13 cellular contexts compared by ENCODE assay signal in the genomic region with DNA sequence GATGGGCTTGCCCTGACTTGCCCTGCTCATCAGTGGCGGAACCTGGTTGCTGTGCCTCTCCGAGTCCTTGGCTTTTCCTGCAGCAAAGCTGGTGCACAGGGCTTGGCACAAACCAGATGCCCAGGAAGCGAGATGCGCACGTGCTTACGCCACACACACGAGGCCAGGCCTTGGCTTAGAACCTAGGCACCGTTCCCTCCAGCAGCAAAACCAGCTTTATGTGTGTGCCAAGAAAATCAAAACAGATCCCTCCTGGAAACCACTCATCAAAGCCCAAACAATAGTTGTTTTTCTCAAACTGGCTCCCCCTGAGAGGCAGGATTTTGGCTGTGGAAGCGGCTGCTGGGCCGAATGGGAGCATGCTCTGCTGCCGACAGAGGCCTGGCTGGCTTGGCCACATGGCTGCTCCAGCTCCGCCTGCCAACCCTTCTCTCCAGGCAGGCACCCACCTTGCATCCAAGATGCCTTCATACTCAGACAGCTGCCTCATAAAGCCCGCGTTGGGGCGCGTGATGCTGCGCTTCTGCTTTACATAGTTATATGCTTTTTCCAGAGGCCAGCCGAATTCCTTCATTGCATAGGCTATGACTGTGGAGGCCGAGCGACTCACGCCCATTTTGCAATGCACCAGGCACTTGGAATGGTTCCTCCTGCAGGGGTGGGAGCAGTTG. TPM values are rescaled to one million over a fixed set of nuclear protein-coding genes. Genes with fewer than 3 reads are reported as not detected.
DNase-seq lines count a peak whose midpoint lies in the region; ATAC-seq, FAIRE-seq and TF ChIP-seq lines count a peak whose summit lies in the region.
"Had no signal": no experiment of that assay in that cellular context is flagged by ENCODE, and none has a peak within 500 bp of the region (broad histone marks: within the 10 kb centered on the region; RNA-seq: fewer than 3 reads in every experiment).

No MANE protein-coding gene starts in this region.

- no peak overlapping the region for H2BK5ac ChIP-seq in trophoblast cell (ENCODE audit: low read depth, low read length, poor library complexity)

- H2AFZ ChIP-seq in astrocyte (ENCODE audit: low read depth, low read length), result no peak overlapping the region
- H2AFZ ChIP-seq in trophoblast cell (ENCODE audit: insufficient read depth, low read length, poor library complexity), result no peak overlapping the region

- H3K23ac ChIP-seq in trophoblast cell (ENCODE audit: low read length), result no peak overlapping the region

- H4K12ac ChIP-seq in trophoblast cell (ENCODE audit: low read depth, low read length), result no peak overlapping the region

- no peak overlapping the region for H2BK12ac ChIP-seq in trophoblast cell (ENCODE audit: low read length)

- H3K27ac Mint-ChIP-seq in astrocyte (ENCODE audit: unreplicated experiment), result no peak overlapping the region
- no peak overlapping the region for H3K27ac Mint-ChIP-seq in CD8-positive, alpha-beta T cell
- H3K27ac Mint-ChIP-seq: activated B cell treated with CpG ODN at 0.5 μM for 24 hours; activated naive CD8-positive, alpha-beta T cell had no signal

- no peaks in the 10 kb centered on the region for H3K27me3 Mint-ChIP-seq in astrocyte (ENCODE audit: low read depth, unreplicated experiment)
- no peaks in the 10 kb centered on the region for H3K27me3 Mint-ChIP-seq in CD8-positive, alpha-beta T cell (ENCODE audit: low read depth)
- H3K27me3 Mint-ChIP-seq: activated B cell treated with CpG ODN at 0.5 μM for 24 hours; activated naive CD8-positive, alpha-beta T cell; naive B cell had no signal

- intact Hi-C loops in CD8-positive, alpha-beta T cell (cut with DNase I, micrococcal nuclease), result no loop called here

- peaks cover 11% of the 10 kb centered on the region for H3K79me1 ChIP-seq in trophoblast cell (ENCODE audit: low read length)

- no peak for FAIRE-seq in astrocyte (lab: Jason Lieb, UNC)
- FAIRE-seq: urothelium cell line had no signal

- H4K8ac ChIP-seq in trophoblast cell (ENCODE audit: low read depth, low read length), result no peak overlapping the region

- H3K4me1 Mint-ChIP-seq in astrocyte (ENCODE audit: low read depth, unreplicated experiment), result peaks cover 48% of the 10 kb centered on the region
- H3K4me1 Mint-ChIP-seq in CD8-positive, alpha-beta T cell (ENCODE audit: low read depth), result peaks cover 4% of the 10 kb centered on the region

- peaks cover 42% of the 10 kb centered on the region for H3K79me2 ChIP-seq in astrocyte (ENCODE audit: insufficient read depth, low read length)
- H3K79me2 ChIP-seq in trophoblast cell (ENCODE audit: control insufficient read depth, insufficient read depth, low read length, poor library complexity), result peaks cover 3% of the 10 kb centered on the region

- no peak overlapping the region for H3K27ac ChIP-seq in astrocyte (ENCODE audit: low read depth, low read length)
- no peak overlapping the region for H3K27ac ChIP-seq in trophoblast cell (ENCODE audit: low read depth, low read length)
- no peak overlapping the region for H3K27ac ChIP-seq in CD8-positive, alpha-beta T cell (ENCODE audit: low read depth, low read length)

- POLR2A ChIA-PET in CD8-positive, alpha-beta T cell (lab: Charles Lee), result interaction anchor here (0.7 kb wide), 1 partner anchor 12 kb away, joined by 3 read pairs; no protein-coding TSS in a partner anchor

- no peak for ATAC-seq in CD8-positive, alpha-beta T cell

- H2BK120ac ChIP-seq in trophoblast cell (ENCODE audit: insufficient read depth, low read length, poor library complexity), result no peak overlapping the region

- H3K4me3 ChIP-seq in astrocyte (ENCODE audit: insufficient read depth, low read depth, low read length) (no peak overlapping the region), fibroblast of villous mesenchyme (ENCODE audit: low read depth, low read length) (no peak overlapping the region), trophoblast cell (ENCODE audit: low read depth, low read length) (no peak overlapping the region)
- no peak overlapping the region for H3K4me3 ChIP-seq in CD8-positive, alpha-beta T cell (ENCODE audit: low read depth, low read length)

- no peak overlapping the region for H3K14ac ChIP-seq in trophoblast cell (ENCODE audit: low read length)

- H3K9me3 ChIP-seq in astrocyte (ENCODE audit: insufficient read depth, low read depth, low read length) (no peaks in the 10 kb centered on the region), trophoblast cell (ENCODE audit: insufficient read depth, low read depth, low read length) (peaks cover 3% of the 10 kb centered on the region)
- H3K9me3 ChIP-seq in CD8-positive, alpha-beta T cell (ENCODE audit: low read length), result no peaks in the 10 kb centered on the region

- H3K9ac ChIP-seq in astrocyte (ENCODE audit: low read length) (peak overlapping the region; percentile 41), trophoblast cell (ENCODE audit: low read length) (no peak overlapping the region)

- peaks cover 16% of the 10 kb centered on the region for H4K20me1 ChIP-seq in astrocyte (ENCODE audit: insufficient read depth, low read length)

- H3K36me3 Mint-ChIP-seq in astrocyte (ENCODE audit: low read depth, unreplicated experiment), result peaks cover 25% of the 10 kb centered on the region
- H3K36me3 Mint-ChIP-seq in CD8-positive, alpha-beta T cell, result peaks cover 56% of the 10 kb centered on the region

- H4K91ac ChIP-seq in trophoblast cell (ENCODE audit: low read depth, low read length), result no peak overlapping the region

- no peak overlapping the region for H3K4me2 ChIP-seq in astrocyte (ENCODE audit: low read length)
- H3K4me2 ChIP-seq in trophoblast cell (ENCODE audit: low read length), result no peak overlapping the region

- H3K4me3 Mint-ChIP-seq in astrocyte (ENCODE audit: unreplicated experiment), result no peak overlapping the region
- H3K4me3 Mint-ChIP-seq in CD8-positive, alpha-beta T cell, result no peak overlapping the region
- H3K4me3 Mint-ChIP-seq: activated B cell treated with CpG ODN at 0.5 μM for 24 hours; activated naive CD8-positive, alpha-beta T cell had no signal

- TF ChIP-seq CTCF in astrocyte (IDR thresholded peaks at IDR 0.05; ENCODE audit: insufficient read depth, low read depth, low read length), result no peak
- TF ChIP-seq CTCF in fibroblast of villous mesenchyme (IDR thresholded peaks at IDR 0.05; ENCODE audit: insufficient read depth, low read depth, low read length), result no peak
- TF ChIP-seq CTCF in CD8-positive, alpha-beta T cell (IDR thresholded peaks at IDR 0.05), result no peak

- H3K4ac ChIP-seq in trophoblast cell (ENCODE audit: low read depth, low read length), result no peak overlapping the region

- H3K4me1 ChIP-seq in astrocyte (ENCODE audit: insufficient read depth, low read length) (peaks cover 38% of the 10 kb centered on the region), trophoblast cell (ENCODE audit: control insufficient read depth in 1 of 2, insufficient read depth in 2 of 2, low read length in 2 of 2) (peaks cover 8% of the 10 kb centered on the region in 2 experiments)
- no peaks in the 10 kb centered on the region for H3K4me1 ChIP-seq in CD8-positive, alpha-beta T cell (ENCODE audit: insufficient read depth, low read length)

- H3K36me3 ChIP-seq in astrocyte (ENCODE audit: insufficient read depth, low read length) (peaks cover 58% of the 10 kb centered on the region), trophoblast cell (ENCODE audit: control insufficient read depth in 1 of 2, insufficient read depth in 2 of 2, low read length in 2 of 2) (peaks cover 42 to 56% of the 10 kb centered on the region in 2 experiments)
- H3K36me3 ChIP-seq in CD8-positive, alpha-beta T cell (ENCODE audit: insufficient read depth, low read length), result peaks cover 16% of the 10 kb centered on the region

- DNase-seq in Ammon's horn (ENCODE audit: low spot score) (peak; percentile 83), astrocyte (ENCODE audit: low read depth) (peak; percentile 52), fibroblast of villous mesenchyme (ENCODE audit: low read depth) (peak; percentile 51), trophoblast cell (no peak), activated gamma-delta T cell treated with Interleukin-2 at 50 U/mL for 16 hours (no peak), NCI-H2029 treated with DMSO at 0.1 percent for 48 hours (lab: John Stamatoyannopoulos, UW) (no peak), ureter (ENCODE audit: low spot score) (no peak)
- DNase-seq in CD8-positive, alpha-beta T cell, result no peak
- DNase-seq: activated B cell treated with CpG ODN at 0.5 μM for 24 hours, AML-193, naive B cell had no signal

- CTCF ChIA-PET in CD8-positive, alpha-beta T cell (lab: Charles Lee), result interaction anchor here (1.6 to 16.6 kb wide), 3 partner anchors 81 to 181 kb away, joined by 4 to 418 read pairs (median 12); no protein-coding TSS in a partner anchor

- H3K18ac ChIP-seq in trophoblast cell (ENCODE audit: low read length), result peak overlapping the region; percentile 27

- no peak overlapping the region for H2AK5ac ChIP-seq in trophoblast cell (ENCODE audit: low read length)

- H3K9me3 Mint-ChIP-seq in astrocyte (ENCODE audit: unreplicated experiment), result no peaks in the 10 kb centered on the region
- no peaks in the 10 kb centered on the region for H3K9me3 Mint-ChIP-seq in CD8-positive, alpha-beta T cell
- H3K9me3 Mint-ChIP-seq: activated B cell treated with CpG ODN at 0.5 μM for 24 hours had no signal

- no peaks in the 10 kb centered on the region for H3K27me3 ChIP-seq in astrocyte (ENCODE audit: insufficient read depth, low read length)
- no peaks in the 10 kb centered on the region for H3K27me3 ChIP-seq in trophoblast cell (ENCODE audit: insufficient read depth, low read length)
- H3K27me3 ChIP-seq in CD8-positive, alpha-beta T cell (ENCODE audit: insufficient read depth, low read length), result no peaks in the 10 kb centered on the region

- no CpG with 5 or more reads among the region's 21 CpGs for WGBS in trophoblast cell (ENCODE audit: extremely low coverage, insufficient coverage, insufficient read length)

RNA-seq across cellular contexts. Expression of a gene that starts 58.7 kb away (rescaled TPM):
- total RNA-seq in astrocyte, result 64.6 and 75.9 TPM in 2 replicates
- total RNA-seq in fibroblast of villous mesenchyme, result 27.2 and 34.1 TPM in 2 replicates
- polyA plus RNA-seq in trophoblast cell (2013), result 28.2 and 30.2 TPM in 2 replicates
- 10 to 100 TPM; 26.2 to 32.4 TPM for total RNA-seq in CD8-positive, alpha-beta T cell
- 52.0 TPM for total RNA-seq in ureter

Comparison
In these comparisons a context has a peak if more than half of its experiments do, and no peak if none do; other contexts are left out.
1. DNase-seq: peak in Ammon's horn (single experiment), astrocyte (single experiment) and fibroblast of villous mesenchyme (single experiment); none in trophoblast cell (0 of 2), activated gamma-delta T cell treated with Interleukin-2 at 50 U/mL for 16 hours (single experiment), NCI-H2029 treated with DMSO at 0.1 percent for 48 hours (single experiment), CD8-positive, alpha-beta T cell (0 of 7) and ureter (single experiment).